In genomic region chr17:45828171-45829133, GRCh38 we compare ENCODE assay signal across 18 cellular contexts. TPM values are rescaled to one million over a fixed set of nuclear protein-coding genes. Genes with fewer than 3 reads are reported as not detected.
DNase-seq lines count a peak whose midpoint lies in the region; ATAC-seq and TF ChIP-seq lines count a peak whose summit lies in the region.
"Had no signal": no experiment of that assay in that cellular context is flagged by ENCODE, and none has a peak within 500 bp of the region (broad histone marks: within the 10 kb centered on the region; RNA-seq: fewer than 3 reads in every experiment).

No MANE protein-coding gene starts in this region.

- H2AFZ ChIP-seq in HCT116 (ENCODE audit: low read depth, low read length, poor library complexity, severe bottlenecking) (no peak overlapping the region), neuronal stem cell (ENCODE audit: low read length) (no peak overlapping the region)

- H3K36me3 ChIP-seq in HCT116 (ENCODE audit: control insufficient read depth in 1 of 2, insufficient read depth in 2 of 2, low read length in 2 of 2), result no peaks in the 10 kb centered on the region
- no peaks in the 10 kb centered on the region for H3K36me3 ChIP-seq in neuronal stem cell (replicated peaks in 1 of 2; ENCODE audit: control insufficient read depth in 2 of 2, insufficient read depth in 2 of 2, low read length in 2 of 2)

- H4K8ac ChIP-seq in neuronal stem cell (ENCODE audit: low read depth, low read length), result no peak overlapping the region

- peak overlapping the region; percentile 91 for H2BK5ac ChIP-seq in neuronal stem cell (ENCODE audit: low read length)

- no peak overlapping the region for H3K27ac ChIP-seq in HCT116 (ENCODE audit: low read depth, low read length)
- no peak overlapping the region for H3K27ac ChIP-seq in neuronal stem cell (replicated peaks; ENCODE audit: low read length)
- H3K27ac ChIP-seq: KMS-11 had no signal

- peak overlapping the region; percentile 22 for H3K18ac ChIP-seq in neuronal stem cell (ENCODE audit: low read length)

- peak overlapping the region; percentile 68 for H3K23ac ChIP-seq in neuronal stem cell (ENCODE audit: low read depth, low read length, poor library complexity)

- peak in 2 of 3 experiments; percentile 5 to 26; a peak in 1 of 6 replicates for TF ChIP-seq CTCF in HCT116 (IDR thresholded peaks at IDR 0.05 in 2 of 3, conservative IDR thresholded peaks at IDR 0.05 in 1 of 3; ENCODE audit: borderline replicate concordance in 1 of 3, insufficient read depth in 1 of 3, low read depth in 2 of 3, low read length in 2 of 3)

- no peak for DNase-seq in HCT116 (ENCODE audit: low read depth, low spot score)
- DNase-seq in NCI-H69 (lab: John Stamatoyannopoulos, UW), result peak; percentile 52
- peak; percentile 65 for DNase-seq in amniotic epithelial cell (ENCODE audit: low read depth)
- DNase-seq in neuronal stem cell (ENCODE audit: low spot score), result no peak
- DNase-seq in T-helper 9 cell, result no peak
- DNase-seq in activated effector memory CD4-positive, alpha-beta T cell treated with anti-CD3 and anti-CD28 coated beads, Interleukin-2, amount 50 U/mL, for 16 hours, result no peak
- DNase-seq: activated CD4-positive, CD25-positive, alpha-beta regulatory T cell treated with anti-CD3 and anti-CD28 coated beads, Interleukin-2, amount 50 U/mL, for 72 hours; activated CD8-positive, alpha-beta memory T cell treated with anti-CD3 and anti-CD28 coated beads, Interleukin-2, amount 10 ng/mL, durations not matched to agents 7 days and 5 days; activated gamma-delta T cell; cortex of kidney; head of caudate nucleus; mesenchymal stem cell had no signal

- ATAC-seq in HCT116 (0 out of 2 replicates have a peak, but pooled peaks have one; percentile 28), GM21515 (IDR thresholded peaks at IDR 0.05; ENCODE audit: unreplicated experiment) (no peak)
- ATAC-seq: activated CD8-positive, alpha-beta memory T cell treated with anti-CD3 and anti-CD28 coated beads, Interleukin-2, amount 10 ng/mL, durations not matched to agents 7 days and 5 days had no signal

- H3K4me3 ChIP-seq in HCT116 (replicated peaks in 1 of 2; ENCODE audit: low read depth in 1 of 2, low read length in 2 of 2) (no peak overlapping the region), neuronal stem cell (ENCODE audit: low read length in 2 of 2) (no peak overlapping the region)

- H3K4me1 ChIP-seq in HCT116 (ENCODE audit: control insufficient read depth in 1 of 2, insufficient read depth in 2 of 2, low read length in 2 of 2) (peaks cover 0 to 7% of the 10 kb centered on the region in 2 experiments; a peak in 2 of 4 replicates), neuronal stem cell (ENCODE audit: control insufficient read depth in 2 of 2, insufficient read depth in 1 of 2, low read depth in 1 of 2, low read length in 2 of 2) (peaks cover 0 to 2% of the 10 kb centered on the region in 2 donors)

- peak overlapping the region; percentile 84 for H2BK12ac ChIP-seq in neuronal stem cell (ENCODE audit: low read length)

- CTCF ChIA-PET in HCT116 (lab: Charles Lee), result interaction anchor here (1.0 to 2.2 kb wide), 3 partner anchors 24 to 188 kb away, joined by 3 to 7 read pairs (median 5); no protein-coding TSS in a partner anchor

- H3K4ac ChIP-seq in neuronal stem cell (ENCODE audit: low read length), result peak overlapping the region; percentile 76

- intact Hi-C loops in HCT116 (cut with micrococcal nuclease), result no loop called here

- H3K9me3 ChIP-seq in HCT116 (ENCODE audit: control insufficient read depth in 1 of 2, insufficient read depth in 1 of 2, low read depth in 1 of 2, low read length in 2 of 2) (no peaks in the 10 kb centered on the region), neuronal stem cell (replicated peaks in 1 of 2; ENCODE audit: control insufficient read depth in 2 of 2, insufficient read depth in 1 of 2, low read depth in 1 of 2, low read length in 2 of 2) (no peaks in the 10 kb centered on the region)

- H2AK5ac ChIP-seq in neuronal stem cell (ENCODE audit: low read depth, low read length), result peak overlapping the region; percentile 74

- H3K27me3 ChIP-seq in HCT116 (ENCODE audit: insufficient read depth, low read length) (no peaks in the 10 kb centered on the region), neuronal stem cell (ENCODE audit: control insufficient read depth in 3 of 3, insufficient read depth in 3 of 3, low read depth in 1 of 3, low read length in 3 of 3) (peaks cover 0 to 22% (median 0%) of the 10 kb centered on the region in 3 experiments)

- no peak overlapping the region for H4K91ac ChIP-seq in neuronal stem cell (ENCODE audit: low read depth, low read length, poor library complexity)

- no TSS peak for BruUV-seq in HCT116 (replicated peaks; lab: Mats Ljungman, UMichigan)

- no peaks in the 10 kb centered on the region for H3K79me2 ChIP-seq in HCT116 (ENCODE audit: insufficient read depth, low read length)

- TF ChIP-seq RAD21 in HCT116 (IDR thresholded peaks at IDR 0.05; ENCODE audit: low read depth), result no peak; the same call in 1 of the 2 replicates

- no peaks in the 10 kb centered on the region for H3K79me1 ChIP-seq in neuronal stem cell (ENCODE audit: low read depth, low read length)

- no peak overlapping the region for H2BK120ac ChIP-seq in neuronal stem cell (ENCODE audit: low read depth, low read length)

- H2BK15ac ChIP-seq in neuronal stem cell (ENCODE audit: low read length), result peak overlapping the region; percentile 12

- no CpG with 5 or more reads among the region's 24 CpGs for WGBS in neuronal stem cell (ENCODE audit: extremely low coverage in 2 of 2, insufficient read length in 2 of 2, insufficient replicate concordance in 1 of 2), 2 donors

- RAD21 ChIA-PET in HCT116 (lab: Charles Lee; ENCODE audit: low non-redundant PET in 1 of 2, low total read pairs in 2 of 2, uncharacterized antibody in 2 of 2, unreplicated experiment in 2 of 2), result no interaction called here

- H3K4me2 ChIP-seq in HCT116 (ENCODE audit: low read length) (no peak overlapping the region), neuronal stem cell (ENCODE audit: insufficient read depth, low read length, poor library complexity, severe bottlenecking) (no peak overlapping the region)
- H3K4me2 ChIP-seq: KMS-11 had no signal

- POLR2A ChIA-PET in HCT116 (lab: Charles Lee), result no interaction called here

- no peaks in the 10 kb centered on the region for H4K20me1 ChIP-seq in HCT116 (ENCODE audit: insufficient read depth)

- H3K9ac ChIP-seq in HCT116 (ENCODE audit: low read length), result no peak overlapping the region
- peak overlapping the region; percentile 55 for H3K9ac ChIP-seq in neuronal stem cell (ENCODE audit: low read depth, low read length, poor library complexity)
- H3K9ac ChIP-seq: KMS-11 had no signal

- peak overlapping the region; percentile 63 for H3K14ac ChIP-seq in neuronal stem cell (ENCODE audit: low read length)

- H3K9me2 ChIP-seq in HCT116 (ENCODE audit: insufficient read depth), result no peaks in the 10 kb centered on the region

- no peak for TF ChIP-seq POLR2A in HCT116 (IDR thresholded peaks at IDR 0.05; ENCODE audit: borderline replicate concordance, extremely low read depth, insufficient read depth, insufficient read length)

TF ChIP-seq in HCT116, 20 proteins besides CTCF, POLR2A, EP300 and RAD21 (continues in another document):
- TF ChIP-seq CEBPB (IDR thresholded peaks at IDR 0.05; ENCODE audit: low read depth), result no peak
- TF ChIP-seq EGR1 (IDR thresholded peaks at IDR 0.05; ENCODE audit: low read depth), result no peak
- TF ChIP-seq ZBTB33 (IDR thresholded peaks at IDR 0.05; ENCODE audit: extremely low read depth, insufficient replicate concordance, low read length), result no peak
- TF ChIP-seq REST (IDR thresholded peaks at IDR 0.05; ENCODE audit: low read depth), result no peak

RNA-seq across cellular contexts. Expression of gene SPPL2C, which starts 16.2 kb away (rescaled TPM):
- not detected for total RNA-seq in HCT116 (2021; ENCODE audit: unreplicated experiment)
- polyA plus RNA-seq in HCT116 (2012), result not detected in 2 replicates
- polyA plus RNA-seq in neuronal stem cell (2013, experiment 1 of 2), result not detected
- not detected for polyA plus RNA-seq in neuronal stem cell (2013, experiment 2 of 2)
- total RNA-seq: activated CD8-positive, alpha-beta memory T cell treated with anti-CD3 and anti-CD28 coated beads, Interleukin-2, amount 10 ng/mL, durations not matched to agents 7 days and 5 days; epithelial cell of proximal tubule had no signal
- polyA plus RNA-seq: BJ, keratinocyte, neural cell had no signal

RNA-seq across cellular contexts. Expression of gene CRHR1, which starts 44.3 kb away (rescaled TPM):
- 0.12 TPM for total RNA-seq in HCT116 (2021; ENCODE audit: unreplicated experiment)
- 0.31 TPM in 2 replicates for polyA plus RNA-seq in HCT116 (2012)
- 2.5 TPM for polyA plus RNA-seq in neuronal stem cell (2013, experiment 1 of 2)
- 2.4 TPM for polyA plus RNA-seq in neuronal stem cell (2013, experiment 2 of 2)
- total RNA-seq: activated CD8-positive, alpha-beta memory T cell treated with anti-CD3 and anti-CD28 coated beads, Interleukin-2, amount 10 ng/mL, durations not matched to agents 7 days and 5 days; epithelial cell of proximal tubule had no signal
- polyA plus RNA-seq: BJ, keratinocyte had no signal

Comparison
In these comparisons a context has a peak if more than half of its experiments do, and no peak if none do; other contexts are left out.
1. DNase-seq: peak in NCI-H69 (single experiment) and amniotic epithelial cell (single experiment); none in HCT116 (single experiment), neuronal stem cell (single experiment), T-helper 9 cell (single experiment) and activated effector memory CD4-positive, alpha-beta T cell treated with anti-CD3 and anti-CD28 coated beads, Interleukin-2, amount 50 U/mL, for 16 hours (single experiment).